ENCODE assay signal across 22 cellular contexts in genomic region chr16:4225075-4225474, GRCh38. TPM values are rescaled to one million over a fixed set of nuclear protein-coding genes. Genes with fewer than 3 reads are reported as not detected.
"Had no signal": no experiment of that assay in that cellular context is flagged by ENCODE, and none has a peak within 500 bp of the region (broad histone marks: within the 10 kb centered on the region; RNA-seq: fewer than 3 reads in every experiment).

No MANE protein-coding gene starts in this region.

- H3K4me3 ChIP-seq: coronary artery, dorsolateral prefrontal cortex, esophagus muscularis mucosa, hepatocyte, lower lobe of right lung, mucosa of descending colon had no signal

- H3K4me1 ChIP-seq: esophagus muscularis mucosa, foreskin keratinocyte, lower lobe of right lung had no signal

- H3K27ac ChIP-seq: coronary artery, dorsolateral prefrontal cortex, esophagus muscularis mucosa, foreskin keratinocyte, hepatocyte, lower lobe of right lung had no signal

- ATAC-seq: foreskin keratinocyte, left colon, left lobe of liver, left ventricle myocardium superior, lower lobe of right lung, mucosa of descending colon had no signal

- H3K36me3 ChIP-seq: esophagus muscularis mucosa, lower lobe of right lung had no signal

- H3K27me3 ChIP-seq: dorsolateral prefrontal cortex, esophagus muscularis mucosa, foreskin keratinocyte, hepatocyte had no signal

- DNase-seq: dermis blood vessel endothelial cell; dorsolateral prefrontal cortex; effector CD4-positive, alpha-beta T cell; effector memory CD4-positive, alpha-beta T cell; foreskin keratinocyte; glutamatergic neuron; head of caudate nucleus; hypothalamus; immature natural killer cell; islet precursor cell; kidney; kidney glomerular epithelial cell; left colon; left ventricle myocardium superior; lower lobe of right lung; mesenchymal stem cell; mucosa of descending colon had no signal

- H3K9me3 ChIP-seq: esophagus muscularis mucosa, lower lobe of right lung, mucosa of descending colon had no signal

RNA-seq across cellular contexts. Expression of gene SRL, which starts 16.8 kb away (rescaled TPM):
- total RNA-seq: epithelial cell of proximal tubule, foreskin keratinocyte had no signal
- polyA plus RNA-seq: foreskin keratinocyte, hepatocyte, immature natural killer cell had no signal
